Comparison of ENCODE assay signal across 8 cellular contexts in the genomic region with DNA sequence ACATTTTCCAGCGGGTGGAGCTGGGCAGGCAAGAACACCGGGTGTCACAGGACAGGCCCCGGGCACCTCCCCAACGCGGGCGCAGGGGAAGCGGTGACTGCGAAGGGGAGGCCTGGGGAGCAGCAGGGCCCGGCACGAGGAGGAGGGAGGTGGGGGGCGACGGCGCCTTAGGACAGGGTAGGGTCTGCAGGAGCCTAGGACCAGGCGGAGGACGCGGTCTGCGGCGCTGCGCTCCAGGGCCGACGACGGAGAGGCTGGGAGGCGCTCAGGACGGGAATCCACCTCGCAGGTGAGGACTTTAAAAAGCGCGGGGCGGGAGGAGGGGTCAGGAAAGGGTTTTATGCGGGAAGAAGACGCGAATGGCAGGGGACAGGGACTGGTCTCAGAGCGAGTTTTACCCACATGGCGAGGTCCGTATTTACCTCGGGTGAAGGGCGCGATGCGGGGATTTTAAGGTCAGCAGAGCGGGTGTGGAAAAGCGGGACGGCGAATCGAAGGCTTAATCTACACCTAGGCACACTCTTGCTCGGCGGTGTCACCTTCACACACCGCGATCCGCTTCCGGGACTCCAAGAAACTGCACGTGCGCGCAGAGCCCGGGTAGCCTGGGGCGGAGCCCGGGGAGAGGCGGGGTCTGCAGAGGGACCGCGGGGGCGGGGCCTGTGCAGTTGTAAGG. TPM values are rescaled to one million over a fixed set of nuclear protein-coding genes. Genes with fewer than 3 reads are reported as not detected.
DNase-seq lines count a peak whose midpoint lies in the region; ATAC-seq and TF ChIP-seq lines count a peak whose summit lies in the region.

No MANE protein-coding gene starts in this region.

- DNase-seq in H7 (peak; percentile 87), left cardiac atrium (peak; percentile 42), retinal pigment epithelial cell (ENCODE audit: low read depth) (no peak), spleen (no peak)

- H3K36me3 ChIP-seq in H7 (replicated peaks; ENCODE audit: control insufficient read depth, insufficient read depth, low read length) (no peaks in the 10 kb centered on the region), spleen (no peaks in the 10 kb centered on the region)

- H3K9me3 ChIP-seq in spleen, result peaks cover 0 to 100% (median 98%) of the 10 kb centered on the region in 8 donors

- ATAC-seq in SK-N-SH treated with all-trans-retinoic acid at 6 μM for 48 hours (peak; percentile 43), left cardiac atrium (peak; percentile 27 to 79), HG03521 (IDR thresholded peaks at IDR 0.05; ENCODE audit: unreplicated experiment) (no peak), HG03039 (IDR thresholded peaks at IDR 0.05; ENCODE audit: unreplicated experiment) (no peak), GM18909 (IDR thresholded peaks at IDR 0.05; ENCODE audit: poor library complexity, unreplicated experiment) (no peak)

- peak overlapping the region; percentile 39 for H3K4me3 ChIP-seq in H7 (ENCODE audit: insufficient read depth, low read depth, low read length)
- peak overlapping the region; percentile 25 for H3K4me3 ChIP-seq in retinal pigment epithelial cell (ENCODE audit: low read length)
- H3K4me3 ChIP-seq in spleen, result peak overlapping the region in 2 of 8 donors; percentile 5 to 34

- no peak for TF ChIP-seq POLR2A in spleen (IDR thresholded peaks at IDR 0.05)

- H3K27me3 ChIP-seq in H7 (ENCODE audit: control insufficient read depth, insufficient read depth, low read length) (peaks cover 10% of the 10 kb centered on the region), spleen (replicated peaks in 1 of 7) (peaks cover 0 to 22% (median 0%) of the 10 kb centered on the region in 7 donors)

- H3K4me1 ChIP-seq in spleen, result no peaks in the 10 kb centered on the region

- 7 to 19% (median 9%) methylated on average over 59 of the region's 59 CpGs for WGBS in spleen, 5 donors

- intact Hi-C loops in left cardiac atrium (cut with DNase I), result no loop called here
- intact Hi-C loops in spleen (cut with DNase I; ENCODE audit: low total_unique reads), result no loop called here

- no peak overlapping the region for H3K27ac ChIP-seq in spleen

- TF ChIP-seq CTCF in retinal pigment epithelial cell (conservative IDR thresholded peaks at IDR 0.05; ENCODE audit: low read depth, low read length), result no peak
- TF ChIP-seq CTCF in spleen (IDR thresholded peaks at IDR 0.05 in 8 of 11, conservative IDR thresholded peaks at IDR 0.05 in 3 of 11), result no peak

TF ChIP-seq in SK-N-SH treated with all-trans-retinoic acid at 6 μM for 48 hours, 23 proteins besides CTCF, POLR2A, EP300 and RAD21:
- TF ChIP-seq SNAI2 (CRISPR knock-in tag; IDR thresholded peaks at IDR 0.05) (no peak), GLIS3 (CRISPR knock-in tag; IDR thresholded peaks at IDR 0.05) (0 out of 2 replicates have a peak, but pooled peaks have one; percentile 14)

RNA-seq across cellular contexts. Expression of a gene that starts 13.5 kb away (rescaled TPM):
- 0.14 and 1.1 TPM in 2 replicates for total RNA-seq in H7 (2014; rRNA removed; shearing (Covaris generic))
- not detected for total RNA-seq in left cardiac atrium
- not detected for total RNA-seq in spleen
- polyA plus RNA-seq in spleen, result not detected

RNA-seq across cellular contexts. Expression of a gene that starts 44.3 kb away (rescaled TPM):
- 0.17 and 0.33 TPM in 2 replicates for total RNA-seq in H7 (2014; rRNA removed; shearing (Covaris generic))
- total RNA-seq in left cardiac atrium (not detected), spleen (not detected)
- not detected for polyA plus RNA-seq in spleen

RNA-seq across cellular contexts. Expression of a gene that starts 45.2 kb away (rescaled TPM):
- 21.6 and 48.7 TPM in 2 replicates for total RNA-seq in H7 (2014; rRNA removed; shearing (Covaris generic))
- total RNA-seq in left cardiac atrium, result 10 to 100 TPM; 16.5 to 17.0 TPM
- total RNA-seq in spleen, result 100 to 1,000 TPM in 3 of 7 donors, 10 to 100 TPM in 4; 80.3 to 154 (median 98.6) TPM
- polyA plus RNA-seq in spleen, result 10 to 100 TPM; 14.4 to 30.1 (median 17.3) TPM

Comparison
In these comparisons a context has a peak if more than half of its experiments do, and no peak if none do; other contexts are left out.
1. DNase-seq: peak in H7 (single experiment) and left cardiac atrium (single experiment); none in retinal pigment epithelial cell (single experiment) and spleen (single experiment).
2. ATAC-seq: peak in SK-N-SH treated with all-trans-retinoic acid at 6 μM for 48 hours (single experiment) and left cardiac atrium (2 of 2); none in HG03521 (single experiment), HG03039 (single experiment) and GM18909 (single experiment).